In genomic region chr9:6099346-6099745, GRCh38 we compare ENCODE assay signal across 6 cellular contexts.
A peak's percentile ranks its signal among the peaks of the same experiment; 100 is the strongest.
DNase-seq lines count a peak whose midpoint lies in the region; ATAC-seq, FAIRE-seq and TF ChIP-seq lines count a peak whose summit lies in the region.
"Not testable (repeated sequence)": the region's sequence is repeated elsewhere in the genome, so short reads cannot be mapped to it uniquely, and the experiment has no call there.

No MANE protein-coding gene starts in this region.

- not testable (repeated sequence) for H3K27me3 ChIP-seq in RWPE2 (ENCODE audit: insufficient read depth, poor library complexity, severe bottlenecking); bronchial epithelial cell (ENCODE audit: control insufficient read depth, insufficient read depth, low read length)

- H3K4me1 ChIP-seq in RWPE2 (ENCODE audit: insufficient read depth, poor library complexity, severe bottlenecking): peaks cover 62% of the 10 kb centered on the region

- TF ChIP-seq CTCF in RWPE2 (IDR thresholded peaks at IDR 0.05; ENCODE audit: poor library complexity, severe bottlenecking); bronchial epithelial cell (IDR thresholded peaks at IDR 0.05; ENCODE audit: insufficient read depth, low read length, severe bottlenecking); fibroblast of mammary gland (conservative IDR thresholded peaks at IDR 0.05; ENCODE audit: control insufficient read depth, insufficient read depth, low read depth, low read length): not testable (repeated sequence)

- FAIRE-seq in bronchial epithelial cell (lab: Jason Lieb, UNC): not testable (repeated sequence)

- not testable (repeated sequence) for ATAC-seq in RWPE2 (ENCODE audit: low read depth)

- H3K9me3 ChIP-seq in RWPE2 (ENCODE audit: severe bottlenecking): not testable (repeated sequence)

- H3K36me3 ChIP-seq in RWPE2 (ENCODE audit: low read depth); bronchial epithelial cell (ENCODE audit: control insufficient read depth, insufficient read depth, low read length): not testable (repeated sequence)

- peak overlapping the region; percentile 81 for H3K27ac ChIP-seq in RWPE2 (ENCODE audit: poor library complexity, severe bottlenecking)

- not testable (repeated sequence) for H3K4me3 ChIP-seq in RWPE2 (ENCODE audit: severe bottlenecking); bronchial epithelial cell (ENCODE audit: low read depth, low read length); fibroblast of mammary gland (ENCODE audit: control insufficient read depth, low read depth, low read length)

- DNase-seq in ELR (ENCODE audit: low read depth): peak; percentile 33
- DNase-seq in HCEC 1CT: peak; percentile 57
- DNase-seq in RWPE2 (ENCODE audit: low spot score): not testable (repeated sequence)
- DNase-seq in amniotic epithelial cell (ENCODE audit: low read depth): peak; percentile 36
- DNase-seq in bronchial epithelial cell (ENCODE audit: low read depth): peak; percentile 66
- DNase-seq in fibroblast of mammary gland (ENCODE audit: low read depth): peak; percentile 18
